In genomic region chr9:123281659-123282342, GRCh38 we compare ENCODE assay signal across 16 cellular contexts.
"Had no signal": no experiment of that assay in that cellular context is flagged by ENCODE, and none has a peak within 500 bp of the region (broad histone marks: within the 10 kb centered on the region; RNA-seq: fewer than 3 reads in every experiment).

No MANE protein-coding gene starts in this region.

- H3K36me3 ChIP-seq: breast epithelium, thoracic aorta, upper lobe of left lung had no signal

- DNase-seq: activated CD4-positive, alpha-beta T cell treated with anti-CD3 and anti-CD28 coated beads for 36 hours; activated CD4-positive, alpha-beta T cell treated with anti-CD3 and anti-CD28 coated beads, Interleukin-2, amount 50 U/mL, for 4 hours; activated naive CD4-positive, alpha-beta T cell treated with anti-CD3 and anti-CD28 coated beads for 36 hours; activated naive CD8-positive, alpha-beta T cell treated with anti-CD3 and anti-CD28 coated beads, Interleukin-2, amount 10 ng/mL, durations not matched to agents 7 days and 5 days; activated T-cell treated with anti-CD3 and anti-CD28 coated beads, Interleukin-2, amount 50 U/mL, for 48 hours; amniotic stem cell; cerebellar nuclear complex; naive thymus-derived CD4-positive, alpha-beta T cell; stimulated activated CD4-positive, alpha-beta T cell treated with anti-CD3 and anti-CD28 coated beads, Interleukin-4, amount 100 ng/mL, for 24 hours; stimulated activated naive CD4-positive, alpha-beta T cell treated with Interleukin-2 at 50 U/mL for 16 hours; T-helper 9 cell had no signal

- H3K4me1 ChIP-seq: breast epithelium had no signal

- H3K4me3 ChIP-seq: breast epithelium, coronary artery, thoracic aorta, upper lobe of left lung had no signal

- ATAC-seq: activated CD4-positive, alpha-beta T cell treated with anti-CD3 and anti-CD28 coated beads for 36 hours; naive thymus-derived CD4-positive, alpha-beta T cell; WTC11 had no signal

- H3K27me3 ChIP-seq: breast epithelium, upper lobe of left lung had no signal

- H3K27ac ChIP-seq: breast epithelium, coronary artery, thoracic aorta, upper lobe of left lung had no signal

- H3K9me3 ChIP-seq: thoracic aorta, upper lobe of left lung had no signal
